In genomic region chr3:33875680-33876079, GRCh38 we compare ENCODE assay signal across 29 cellular contexts.
"Had no signal": no experiment of that assay in that cellular context is flagged by ENCODE, and none has a peak within 500 bp of the region (broad histone marks: within the 10 kb centered on the region; RNA-seq: fewer than 3 reads in every experiment).

No MANE protein-coding gene starts in this region.

- ATAC-seq: activated CD4-positive, CD25-positive, alpha-beta regulatory T cell treated with anti-CD3 and anti-CD28 coated beads, Interleukin-2, amount 50 U/mL, for 24 hours; activated CD8-positive, alpha-beta T cell treated with anti-CD3 and anti-CD28 coated beads for 36 hours; activated naive CD8-positive, alpha-beta T cell treated with anti-CD3 and anti-CD28 coated beads, Interleukin-2, amount 50 U/mL, for 24 hours; activated T-cell treated with anti-CD3 and anti-CD28 coated beads, Interleukin-2, amount 50 U/mL, for 4 hours; activated T-helper 17 cell treated with anti-CD3 and anti-CD28 coated beads, Interleukin-2, amount 50 U/mL, for 72 hours; body of pancreas; gastroesophageal sphincter; heart right ventricle had no signal

- H3K36me3 ChIP-seq: adrenal gland, esophagus squamous epithelium, heart right ventricle had no signal

- DNase-seq: activated B cell treated with CpG ODN at 0.5 μM for 24 hours; activated CD4-positive, alpha-beta T cell treated with anti-CD3 and anti-CD28 coated beads for 48 hours; activated CD4-positive, alpha-beta T cell treated with anti-CD3 and anti-CD28 coated beads, Interleukin-2, amount 50 U/mL, for 1 hour; activated CD4-positive, alpha-beta T cell treated with anti-CD3 and anti-CD28 coated beads, Interleukin-2, amount 50 U/mL, for 48 hours; activated CD8-positive, alpha-beta memory T cell treated with anti-CD3 and anti-CD28 coated beads for 24 hours; activated CD8-positive, alpha-beta T cell treated with anti-CD3 and anti-CD28 coated beads for 36 hours; activated effector memory CD4-positive, alpha-beta T cell treated with Interleukin-2 at 50 U/mL for 16 hours; activated gamma-delta T cell treated with Interleukin-2 at 50 U/mL for 16 hours; activated naive CD4-positive, alpha-beta T cell treated with anti-CD3 and anti-CD28 coated beads, Interleukin-2, amount 50 U/mL, for 16 hours; activated naive CD4-positive, alpha-beta T cell treated with Interleukin-2 at 50 U/mL for 16 hours; activated naive CD8-positive, alpha-beta T cell treated with anti-CD3 and anti-CD28 coated beads for 36 hours; activated naive CD8-positive, alpha-beta T cell treated with anti-CD3 and anti-CD28 coated beads, Interleukin-2, amount 50 U/mL, for 24 hours; activated T-cell treated with anti-CD3 and anti-CD28 coated beads, Interleukin-2, amount 50 U/mL, for 4 hours; adrenal gland; amygdala; aorta; body of pancreas; dorsolateral prefrontal cortex; effector memory CD4-positive, alpha-beta T cell; esophagus squamous epithelium; foreskin melanocyte; heart right ventricle; T-helper 2 cell had no signal

- H3K4me3 ChIP-seq: adrenal gland, body of pancreas, coronary artery, dorsolateral prefrontal cortex, esophagus squamous epithelium, gastroesophageal sphincter, heart right ventricle had no signal

- H3K27me3 ChIP-seq: adrenal gland, body of pancreas, dorsolateral prefrontal cortex, esophagus squamous epithelium, gastroesophageal sphincter, heart right ventricle had no signal

- H3K9me3 ChIP-seq: adrenal gland, body of pancreas, esophagus squamous epithelium, gastroesophageal sphincter, heart right ventricle had no signal

- H3K27ac ChIP-seq: adrenal gland, body of pancreas, coronary artery, dorsolateral prefrontal cortex, epithelial cell of prostate, esophagus squamous epithelium, gastroesophageal sphincter, heart right ventricle, VCaP had no signal

- H3K4me1 ChIP-seq: adrenal gland, body of pancreas, esophagus squamous epithelium, gastroesophageal sphincter had no signal
